1 cellular context compared by ENCODE assay signal in genomic region chr13:33817843-33818661, GRCh38.
TF ChIP-seq lines count a peak whose summit lies in the region.

Gene RFC3 (plus strand): TSS chr13:33818149. CDS start chr13:33818179, 30 bp downstream.

TF ChIP-seq in neural cell, 6 proteins besides CTCF, POLR2A, EP300 and RAD21 (continued from another document):
- TF ChIP-seq EZH2 (IDR thresholded peaks at IDR 0.05; ENCODE audit: borderline replicate concordance, insufficient read depth, low read length, poor library complexity, severe bottlenecking) = no peak
- TF ChIP-seq POLR2AphosphoS5 (IDR thresholded peaks at IDR 0.05) = peak; percentile 92
TF ChIP-seq in neural cell: peak in this region for 5.
